In genomic region chr7:78769551-78770101, GRCh38 we compare ENCODE assay signal across 8 cellular contexts.
A peak's percentile ranks its signal among the peaks of the same experiment; 100 is the strongest.
DNase-seq lines count a peak whose midpoint lies in the region; ATAC-seq and TF ChIP-seq lines count a peak whose summit lies in the region.

No MANE protein-coding gene starts in this region.

- H3K4me1 Mint-ChIP-seq in glutamatergic neuron (ENCODE audit: low read depth, unreplicated experiment), result peaks cover 24% of the 10 kb centered on the region
- H3K4me1 Mint-ChIP-seq in CD4-positive, alpha-beta T cell (ENCODE audit: low read depth), result no peaks in the 10 kb centered on the region

- H3K27ac Mint-ChIP-seq in glutamatergic neuron (ENCODE audit: unreplicated experiment), result no peak overlapping the region
- no peak overlapping the region for H3K27ac Mint-ChIP-seq in CD4-positive, alpha-beta T cell

- H3K9ac ChIP-seq in stomach smooth muscle (ENCODE audit: low read length in 2 of 2), result peak overlapping the region; percentile 58 to 64

- DNase-seq in NCI-H345 (lab: John Stamatoyannopoulos, UW) (peak; percentile 21), glutamatergic neuron (peak; percentile 18), HuH-7.5 (ENCODE audit: low spot score) (no peak)
- DNase-seq in activated naive CD4-positive, alpha-beta T cell treated with Interleukin-2 at 50 U/mL for 16 hours, result no peak
- no peak for DNase-seq in CD4-positive, alpha-beta T cell

- H3K4me3 Mint-ChIP-seq in glutamatergic neuron (ENCODE audit: unreplicated experiment), result no peak overlapping the region
- H3K4me3 Mint-ChIP-seq in CD4-positive, alpha-beta T cell, result no peak overlapping the region

- TF ChIP-seq CTCF in glutamatergic neuron (IDR thresholded peaks at IDR 0.05; ENCODE audit: partially characterized antibody, unreplicated experiment), result no peak
- TF ChIP-seq CTCF in CD4-positive, alpha-beta T cell (IDR thresholded peaks at IDR 0.05), result no peak

- H3K27me3 Mint-ChIP-seq in glutamatergic neuron (ENCODE audit: unreplicated experiment), result peaks cover 13% of the 10 kb centered on the region
- peaks cover 10% of the 10 kb centered on the region for H3K27me3 Mint-ChIP-seq in CD4-positive, alpha-beta T cell

- POLR2A ChIA-PET in CD4-positive, alpha-beta T cell (lab: Charles Lee), result no interaction called here

- CTCF ChIA-PET in CD4-positive, alpha-beta T cell (lab: Charles Lee), result no interaction called here

- H3K9me3 ChIP-seq in stomach smooth muscle (ENCODE audit: control insufficient read depth in 2 of 2, low read length in 2 of 2), result no peaks in the 10 kb centered on the region
- H3K9me3 ChIP-seq in CD4-positive, alpha-beta T cell (ENCODE audit: control insufficient read depth, low read length), result no peaks in the 10 kb centered on the region

- peaks cover 4% of the 10 kb centered on the region for H3K4me1 ChIP-seq in stomach smooth muscle (ENCODE audit: control insufficient read depth, insufficient read depth, low read length)

- H3K36me3 ChIP-seq in stomach smooth muscle (ENCODE audit: control insufficient read depth in 2 of 2, insufficient read depth in 2 of 2, low read length in 2 of 2), result no peaks in the 10 kb centered on the region

- H3K27me3 ChIP-seq in stomach smooth muscle (ENCODE audit: control insufficient read depth in 1 of 2, insufficient read depth in 2 of 2, low read length in 2 of 2), result peaks cover 0 to 2% of the 10 kb centered on the region in 2 donors
- H3K27me3 ChIP-seq in CD4-positive, alpha-beta T cell (ENCODE audit: control insufficient read depth, insufficient read depth, low read length), result no peaks in the 10 kb centered on the region

- H3K9me3 Mint-ChIP-seq in glutamatergic neuron (ENCODE audit: unreplicated experiment), result peaks cover 8% of the 10 kb centered on the region
- peaks cover 3% of the 10 kb centered on the region for H3K9me3 Mint-ChIP-seq in CD4-positive, alpha-beta T cell

- no peak overlapping the region for H3K27ac ChIP-seq in stomach smooth muscle (ENCODE audit: low read length)
- no peak overlapping the region for H3K27ac ChIP-seq in CD4-positive, alpha-beta T cell (ENCODE audit: low read depth, low read length)

- ATAC-seq in GM18508 (IDR thresholded peaks at IDR 0.05; ENCODE audit: insufficient read depth, unreplicated experiment) (peak; percentile 98), HG02610 (IDR thresholded peaks at IDR 0.05; ENCODE audit: unreplicated experiment) (peak; percentile 97)
- ATAC-seq in CD4-positive, alpha-beta T cell (ENCODE audit: poor library complexity), result no peak

- H3K4me3 ChIP-seq in stomach smooth muscle (ENCODE audit: low read length in 2 of 2), result peak overlapping the region; percentile 76 to 82

- intact Hi-C loops in CD4-positive, alpha-beta T cell (cut with DNase I, micrococcal nuclease), result no loop called here

- H3K36me3 Mint-ChIP-seq in glutamatergic neuron (ENCODE audit: unreplicated experiment), result no peaks in the 10 kb centered on the region
- H3K36me3 Mint-ChIP-seq in CD4-positive, alpha-beta T cell (ENCODE audit: low read depth), result no peaks in the 10 kb centered on the region

Comparison
In these comparisons a context has a peak if more than half of its experiments do, and no peak if none do; other contexts are left out.
1. DNase-seq: peak in NCI-H345 (single experiment) and glutamatergic neuron (single experiment); none in HuH-7.5 (single experiment), activated naive CD4-positive, alpha-beta T cell treated with Interleukin-2 at 50 U/mL for 16 hours (single experiment) and CD4-positive, alpha-beta T cell (0 of 10).